ENCODE assay signal across 1 cellular context in genomic region chr19:40627486-40628279, GRCh38.
TF ChIP-seq lines count a peak whose summit lies in the region.

No MANE protein-coding gene starts in this region.

TF ChIP-seq in GM23338, 12 proteins besides CTCF, POLR2A, EP300 and RAD21:
- no peak for TF ChIP-seq ZNF462 (CRISPR knock-in tag; IDR thresholded peaks at IDR 0.05)
